Comparison of ENCODE assay signal across 9 cellular contexts in the genomic region with DNA sequence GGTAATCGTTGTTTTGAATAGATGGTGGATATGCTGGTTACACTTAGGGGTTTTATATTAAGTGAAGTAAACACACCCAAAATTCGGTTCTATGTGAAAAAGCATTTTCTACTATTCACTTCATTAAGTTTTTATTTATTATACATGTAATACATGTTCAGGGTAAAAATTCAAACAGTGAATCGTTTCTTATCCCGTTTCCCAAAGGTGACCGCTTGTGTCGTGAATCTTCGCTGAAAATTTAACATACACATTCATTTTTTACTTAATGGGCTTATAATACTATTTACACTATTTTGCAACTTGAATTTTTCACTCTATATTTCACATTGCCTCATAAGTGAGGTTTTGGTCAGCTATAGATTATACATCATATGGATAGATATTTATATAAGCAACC. TPM values are rescaled to one million over a fixed set of nuclear protein-coding genes. Genes with fewer than 3 reads are reported as not detected.
A peak's percentile ranks its signal among the peaks of the same experiment; 100 is the strongest.
DNase-seq lines count a peak whose midpoint lies in the region; ATAC-seq and TF ChIP-seq lines count a peak whose summit lies in the region.
"Had no signal": no experiment of that assay in that cellular context is flagged by ENCODE, and none has a peak within 500 bp of the region (broad histone marks: within the 10 kb centered on the region; RNA-seq: fewer than 3 reads in every experiment).

No MANE protein-coding gene starts in this region.

- H3K4me3 ChIP-seq in fibroblast of pulmonary artery (replicated peaks; ENCODE audit: low read depth, low read length) (peak overlapping the region; percentile 88), skeletal muscle satellite cell (ENCODE audit: low read length) (peak overlapping the region; percentile 99)

- H3K9me3 ChIP-seq in T-helper 17 cell (ENCODE audit: control insufficient read depth, low read length, poor library complexity, severe bottlenecking) (no peaks in the 10 kb centered on the region), skeletal muscle satellite cell (replicated peaks; ENCODE audit: low read length) (no peaks in the 10 kb centered on the region)

- peak overlapping the region; percentile 94 for H3K9ac ChIP-seq in skeletal muscle satellite cell (ENCODE audit: low read depth, low read length)

- H3K27ac Mint-ChIP-seq in T-helper 17 cell = peak overlapping the region; percentile 86

- no peak for DNase-seq in activated T-cell treated with anti-CD3 and anti-CD28 coated beads, Interleukin-2, amount 50 U/mL, for 4 hours
- no peak for DNase-seq in activated T-cell treated with anti-CD3 and anti-CD28 coated beads, Interleukin-2, amount 50 U/mL, for 1 hour
- no peak for DNase-seq in T-helper 17 cell
- DNase-seq in fibroblast of pulmonary artery (ENCODE audit: low read depth) = no peak
- DNase-seq in kidney tubule cell (ENCODE audit: low spot score) = no peak
- no peak for DNase-seq in OCI-M2 (lab: John Stamatoyannopoulos, UW; ENCODE audit: unreplicated experiment)
- no peak for DNase-seq in NCI-H524 (lab: John Stamatoyannopoulos, UW)
- DNase-seq: posterior cingulate gyrus had no signal

- peaks cover 54% of the 10 kb centered on the region for H3K4me1 Mint-ChIP-seq in activated T-cell treated with anti-CD3 and anti-CD28 coated beads, Interleukin-2, amount 50 U/mL, for 4 hours (ENCODE audit: low read depth)
- H3K4me1 Mint-ChIP-seq in T-helper 17 cell = peaks cover 26% of the 10 kb centered on the region

- H3K4me3 Mint-ChIP-seq in activated T-cell treated with anti-CD3 and anti-CD28 coated beads, Interleukin-2, amount 50 U/mL, for 4 hours = peak overlapping the region; percentile 99
- H3K4me3 Mint-ChIP-seq in T-helper 17 cell = peak overlapping the region; percentile 99

- no peak for ATAC-seq in activated T-cell treated with anti-CD3 and anti-CD28 coated beads, Interleukin-2, amount 50 U/mL, for 4 hours
- no peak for ATAC-seq in T-helper 17 cell

- no peaks in the 10 kb centered on the region for H3K9me3 Mint-ChIP-seq in activated T-cell treated with anti-CD3 and anti-CD28 coated beads, Interleukin-2, amount 50 U/mL, for 4 hours

- peaks cover 11% of the 10 kb centered on the region for H3K36me3 ChIP-seq in skeletal muscle satellite cell (ENCODE audit: insufficient read depth, low read length)

- H3K36me3 Mint-ChIP-seq in activated T-cell treated with anti-CD3 and anti-CD28 coated beads, Interleukin-2, amount 50 U/mL, for 4 hours (ENCODE audit: insufficient read depth) = peaks cover 10% of the 10 kb centered on the region
- H3K36me3 Mint-ChIP-seq in T-helper 17 cell (ENCODE audit: low read depth) = peaks cover 6% of the 10 kb centered on the region

- no peak for TF ChIP-seq CTCF in fibroblast of pulmonary artery (IDR thresholded peaks at IDR 0.05; ENCODE audit: low read length, missing control alignments)

- H3K4me1 ChIP-seq in skeletal muscle satellite cell (ENCODE audit: control insufficient read depth, insufficient read depth, low read length) = peaks cover 35% of the 10 kb centered on the region

- peak overlapping the region; percentile 82 for H3K4me2 ChIP-seq in skeletal muscle satellite cell (ENCODE audit: low read length)

- no peaks in the 10 kb centered on the region for H3K27me3 ChIP-seq in skeletal muscle satellite cell (ENCODE audit: control insufficient read depth, insufficient read depth, low read length)

- no peaks in the 10 kb centered on the region for H3K27me3 Mint-ChIP-seq in activated T-cell treated with anti-CD3 and anti-CD28 coated beads, Interleukin-2, amount 50 U/mL, for 4 hours (ENCODE audit: low read depth)
- H3K27me3 Mint-ChIP-seq in T-helper 17 cell = no peaks in the 10 kb centered on the region

RNA-seq across cellular contexts. Expression of gene IPO5, which starts 24.5 kb away (rescaled TPM):
- total RNA-seq in activated T-cell treated with anti-CD3 and anti-CD28 coated beads, Interleukin-2, amount 50 U/mL, for 4 hours = 100 to 1,000 TPM; 240 to 279 (median 251) TPM
- 10 to 100 TPM; 68.5 to 90.2 TPM for total RNA-seq in T-helper 17 cell
- total RNA-seq in skeletal muscle satellite cell (2012; rRNA removed) = 182 and 268 TPM in 2 replicates
